In the genomic region with DNA sequence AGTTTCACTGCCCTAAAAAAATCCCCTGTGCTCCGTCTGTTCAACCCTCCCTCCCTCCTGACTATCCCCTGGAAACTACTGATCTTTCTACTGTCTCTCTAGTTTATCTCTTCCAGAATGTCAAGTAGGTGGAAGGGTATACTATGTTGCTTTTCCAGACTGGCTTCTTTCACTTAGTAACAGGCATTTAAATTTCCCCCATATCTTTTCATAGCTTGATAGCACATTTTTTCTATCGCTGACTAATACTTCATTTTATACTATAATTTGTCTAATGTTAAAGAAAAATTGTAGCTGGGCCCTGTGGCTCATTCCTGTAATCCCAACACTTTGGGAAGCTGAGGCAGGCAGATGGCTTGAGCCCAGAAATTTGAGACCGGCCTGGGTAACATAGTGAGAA, we compare ENCODE assay signal across 24 cellular contexts.
"Had no signal": no experiment of that assay in that cellular context is flagged by ENCODE, and none has a peak within 500 bp of the region (broad histone marks: within the 10 kb centered on the region; RNA-seq: fewer than 3 reads in every experiment).

No MANE protein-coding gene starts in this region.

- DNase-seq: colonic mucosa; cortex of kidney; dermis blood vessel endothelial cell; dorsolateral prefrontal cortex; effector CD4-positive, alpha-beta T cell; effector CD8-positive, alpha-beta T cell; effector memory CD4-positive, alpha-beta T cell; effector memory CD8-positive, alpha-beta T cell; endodermal cell; erythroblast; esophagus squamous epithelium; foreskin fibroblast; foreskin keratinocyte; foreskin melanocyte; gastrocnemius medialis; glutamatergic neuron; head of caudate nucleus; heart left ventricle; heart right ventricle had no signal

- H3K4me1 ChIP-seq: colonic mucosa, esophagus muscularis mucosa, esophagus squamous epithelium, gastrocnemius medialis, gastroesophageal sphincter, heart left ventricle, heart right ventricle had no signal

- H3K4me3 Mint-ChIP-seq: dendritic cell treated with granulocyte-macrophage colony-stimulating factor and Interleukin-4, amounts not matched to agents 40 ng/mL and 50 ng/mL, for 4 days; effector memory CD8-positive, alpha-beta T cell; endodermal cell had no signal

- H3K9me3 Mint-ChIP-seq: dendritic cell treated with granulocyte-macrophage colony-stimulating factor and Interleukin-4, amounts not matched to agents 40 ng/mL and 50 ng/mL, for 4 days; endodermal cell had no signal

- H3K36me3 ChIP-seq: colonic mucosa, esophagus muscularis mucosa, esophagus squamous epithelium, gastrocnemius medialis, gastroesophageal sphincter, heart left ventricle, heart right ventricle had no signal

- H3K27me3 Mint-ChIP-seq: dendritic cell treated with granulocyte-macrophage colony-stimulating factor and Interleukin-4, amounts not matched to agents 40 ng/mL and 50 ng/mL, for 4 days; effector memory CD8-positive, alpha-beta T cell had no signal

- H3K4me1 Mint-ChIP-seq: endodermal cell had no signal

- H3K4me3 ChIP-seq: colonic mucosa, coronary artery, dorsolateral prefrontal cortex, esophagus muscularis mucosa, esophagus squamous epithelium, gastrocnemius medialis, gastroesophageal sphincter, heart left ventricle, heart right ventricle had no signal

- H3K27me3 ChIP-seq: colonic mucosa, esophagus muscularis mucosa, esophagus squamous epithelium, foreskin keratinocyte, gastrocnemius medialis, gastroesophageal sphincter, heart left ventricle had no signal

- H3K27ac Mint-ChIP-seq: dendritic cell treated with granulocyte-macrophage colony-stimulating factor and Interleukin-4, amounts not matched to agents 40 ng/mL and 50 ng/mL, for 4 days; effector memory CD8-positive, alpha-beta T cell; endodermal cell had no signal

- H3K27ac ChIP-seq: colonic mucosa, coronary artery, dorsolateral prefrontal cortex, epithelial cell of prostate, esophagus muscularis mucosa, esophagus squamous epithelium, foreskin keratinocyte, gastrocnemius medialis, gastroesophageal sphincter, heart left ventricle, heart right ventricle had no signal

- H3K9me3 ChIP-seq: colonic mucosa, esophagus squamous epithelium, gastrocnemius medialis had no signal
